Comparison of ENCODE assay signal across 8 cellular contexts in the genomic region with DNA sequence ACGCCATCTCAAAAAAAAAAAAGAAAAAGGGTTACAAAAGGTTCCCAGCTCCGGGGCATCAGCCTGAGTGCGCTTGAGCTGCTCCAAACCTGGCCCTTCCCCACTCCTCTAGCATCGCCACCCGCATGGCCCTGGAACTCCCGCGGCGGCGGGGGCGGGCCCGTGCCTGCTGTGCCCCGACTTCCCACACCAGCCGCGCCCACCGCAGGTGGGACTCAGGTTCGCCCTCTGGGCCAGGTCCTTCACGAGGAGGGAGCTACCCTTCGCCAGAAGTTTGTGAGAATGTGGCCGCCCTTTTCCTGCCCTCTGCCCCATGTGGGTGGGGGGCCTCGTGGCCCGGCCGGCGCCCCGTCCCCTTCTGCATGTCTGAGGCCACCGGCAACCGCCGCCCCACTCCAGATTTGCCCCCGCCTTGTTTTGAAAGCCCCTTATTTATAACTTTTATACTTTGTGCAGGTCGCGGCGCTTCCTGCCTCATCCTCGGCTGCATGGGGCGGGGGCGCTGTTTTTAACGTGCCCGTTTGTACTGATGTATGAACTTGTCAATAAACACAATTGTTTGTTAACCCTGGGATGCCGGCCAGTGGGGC. TPM values are rescaled to one million over a fixed set of nuclear protein-coding genes. Genes with fewer than 3 reads are reported as not detected.
DNase-seq lines count a peak whose midpoint lies in the region; ATAC-seq lines count a peak whose summit lies in the region.

No MANE protein-coding gene starts in this region.

- H3K27ac Mint-ChIP-seq in IgD-negative memory B cell: peak overlapping the region; percentile 13 to 76 (median 66)

- peak; percentile 32 for DNase-seq in activated naive CD4-positive, alpha-beta T cell treated with Interleukin-2 at 50 U/mL for 16 hours
- no peak for DNase-seq in left ventricle myocardium superior
- no peak for DNase-seq in NCI-H446 (lab: John Stamatoyannopoulos, UW)

- peaks cover 7 to 14% (median 9%) of the 10 kb centered on the region in 3 donors for H3K4me1 Mint-ChIP-seq in IgD-negative memory B cell

- peak overlapping the region; percentile 95 for H3K4me2 ChIP-seq in skeletal muscle satellite cell (ENCODE audit: low read length)

- no peaks in the 10 kb centered on the region for H3K9me3 Mint-ChIP-seq in IgD-negative memory B cell

- no peaks in the 10 kb centered on the region for H3K27me3 ChIP-seq in skeletal muscle satellite cell (ENCODE audit: control insufficient read depth, insufficient read depth, low read length)

- H3K9ac ChIP-seq in skeletal muscle satellite cell (ENCODE audit: low read depth, low read length): peak overlapping the region; percentile 71

- H3K27me3 Mint-ChIP-seq in IgD-negative memory B cell: peaks cover 5% of the 10 kb centered on the region

- intact Hi-C loops in left ventricle myocardium superior (cut with micrococcal nuclease): no loop called here

- peaks cover 23% of the 10 kb centered on the region for H3K36me3 ChIP-seq in skeletal muscle satellite cell (ENCODE audit: insufficient read depth, low read length)

- H3K4me3 ChIP-seq in GM08714 (ENCODE audit: low read length): peak overlapping the region; percentile 58; the same call in 1 of the 2 replicates
- H3K4me3 ChIP-seq in skeletal muscle satellite cell (ENCODE audit: low read length): peak overlapping the region; percentile 72

- peak; percentile 11 for ATAC-seq in left ventricle myocardium superior
- no peak for ATAC-seq in HG03095 (IDR thresholded peaks at IDR 0.05; ENCODE audit: unreplicated experiment)
- ATAC-seq in HG03159 (IDR thresholded peaks at IDR 0.05; ENCODE audit: unreplicated experiment): no peak

- H3K9me3 ChIP-seq in skeletal muscle satellite cell (replicated peaks; ENCODE audit: low read length): no peaks in the 10 kb centered on the region

- no peaks in the 10 kb centered on the region for H3K36me3 Mint-ChIP-seq in IgD-negative memory B cell

- peak overlapping the region; percentile 85 to 100 (median 96) for H3K4me3 Mint-ChIP-seq in IgD-negative memory B cell

- H3K4me1 ChIP-seq in skeletal muscle satellite cell (ENCODE audit: control insufficient read depth, insufficient read depth, low read length): peaks cover 13% of the 10 kb centered on the region

RNA-seq across cellular contexts. Expression of gene JMJD7, which starts 0.5 kb away (rescaled TPM):
- 15.6 TPM for polyA plus RNA-seq in IgD-negative memory B cell
- total RNA-seq in left ventricle myocardium superior: 16.7 TPM
- 1.8 and 10.0 TPM in 2 replicates for total RNA-seq in skeletal muscle satellite cell (2012; rRNA removed)

RNA-seq across cellular contexts. Expression of gene PLA2G4B, which starts 11.3 kb away (rescaled TPM):
- 1.3 TPM for polyA plus RNA-seq in IgD-negative memory B cell
- total RNA-seq in left ventricle myocardium superior: 5.7 TPM
- 0.44 and 0.76 TPM in 2 replicates for total RNA-seq in skeletal muscle satellite cell (2012; rRNA removed)

RNA-seq across cellular contexts. Expression of gene MAPKBP1, which starts 53.1 kb away (rescaled TPM):
- 2.7 TPM for polyA plus RNA-seq in IgD-negative memory B cell
- 17.0 TPM for total RNA-seq in left ventricle myocardium superior
- total RNA-seq in skeletal muscle satellite cell (2012; rRNA removed): 12.9 and 13.8 TPM in 2 replicates
